ENCODE assay signal across 8 cellular contexts in genomic region chr10:5975641-5976473, GRCh38. TPM values are rescaled to one million over a fixed set of nuclear protein-coding genes. Genes with fewer than 3 reads are reported as not detected.
DNase-seq lines count a peak whose midpoint lies in the region; ATAC-seq and TF ChIP-seq lines count a peak whose summit lies in the region.

No MANE protein-coding gene starts in this region.

- DNase-seq in CD8-positive, alpha-beta T cell, result peak in 6 of 7 experiments; percentile 16 to 69 (median 36)
- DNase-seq in activated CD8-positive, alpha-beta memory T cell treated with anti-CD3 and anti-CD28 coated beads for 48 hours (ENCODE audit: low read depth in 2 of 3, low spot score in 2 of 3), result peak; percentile 15 to 59 (median 34)
- DNase-seq in fibroblast of peridontal ligament (ENCODE audit: extremely low read depth), result peak; percentile 15
- DNase-seq in putamen (ENCODE audit: low spot score), result peak; percentile 31
- DNase-seq in NCI-H1092 (lab: John Stamatoyannopoulos, UW), result no peak
- no peak for DNase-seq in COLO668 (lab: John Stamatoyannopoulos, UW; ENCODE audit: unreplicated experiment)

- no peaks in the 10 kb centered on the region for H3K27me3 ChIP-seq in CD8-positive, alpha-beta T cell (ENCODE audit: insufficient read depth, low read length)

- peak overlapping the region; percentile 77 for H3K27ac ChIP-seq in CD8-positive, alpha-beta T cell (ENCODE audit: low read depth, low read length)

- H3K27ac Mint-ChIP-seq in CD8-positive, alpha-beta T cell, result peak overlapping the region; percentile 96
- H3K27ac Mint-ChIP-seq in IgD-negative memory B cell, result peak overlapping the region; percentile 90 to 95 (median 93)

- POLR2A ChIA-PET in CD8-positive, alpha-beta T cell (lab: Charles Lee), result interaction anchor here (1.4 to 3.2 kb wide), 2 partner anchors 62 to 86 kb away, joined by 3 to 15 read pairs; partner anchors contain the start of genes ANKRD16 and FBH1

- no peaks in the 10 kb centered on the region for H3K9me3 Mint-ChIP-seq in CD8-positive, alpha-beta T cell
- no peaks in the 10 kb centered on the region for H3K9me3 Mint-ChIP-seq in IgD-negative memory B cell

- H3K4me3 ChIP-seq in CD8-positive, alpha-beta T cell (ENCODE audit: low read depth, low read length), result peak overlapping the region; percentile 95

- peak; percentile 51 for ATAC-seq in CD8-positive, alpha-beta T cell
- ATAC-seq in GM21447 (IDR thresholded peaks at IDR 0.05; ENCODE audit: unreplicated experiment), result peak; percentile 61

- no peaks in the 10 kb centered on the region for H3K9me3 ChIP-seq in CD8-positive, alpha-beta T cell (ENCODE audit: low read length)

- peak overlapping the region; percentile 97 for H3K4me3 Mint-ChIP-seq in CD8-positive, alpha-beta T cell
- H3K4me3 Mint-ChIP-seq in IgD-negative memory B cell, result peak overlapping the region; percentile 88 to 99 (median 93)

- intact Hi-C loops in CD8-positive, alpha-beta T cell (cut with DNase I, micrococcal nuclease), result loop anchor here (2.0 to 10.0 kb wide), 8 partner anchors 51 to 291 kb away; partner anchors contain the start of genes ANKRD16 (in 2 of the 2), GDI2 (in 2 of the 2), TASOR2 (in 2 of the 2) and PFKFB3 (in 1 of the 2)

- H3K36me3 Mint-ChIP-seq in CD8-positive, alpha-beta T cell, result peaks cover 7% of the 10 kb centered on the region
- no peaks in the 10 kb centered on the region for H3K36me3 Mint-ChIP-seq in IgD-negative memory B cell

- H3K27me3 Mint-ChIP-seq in CD8-positive, alpha-beta T cell (ENCODE audit: low read depth), result no peaks in the 10 kb centered on the region
- H3K27me3 Mint-ChIP-seq in IgD-negative memory B cell, result no peaks in the 10 kb centered on the region

- H3K4me1 ChIP-seq in CD8-positive, alpha-beta T cell (ENCODE audit: insufficient read depth, low read length), result peaks cover 12% of the 10 kb centered on the region

- peaks cover 38% of the 10 kb centered on the region for H3K4me1 Mint-ChIP-seq in CD8-positive, alpha-beta T cell (ENCODE audit: low read depth)
- peaks cover 37 to 45% (median 43%) of the 10 kb centered on the region in 3 donors for H3K4me1 Mint-ChIP-seq in IgD-negative memory B cell

- CTCF ChIA-PET in CD8-positive, alpha-beta T cell (lab: Charles Lee), result interaction anchor here (0.6 to 1.4 kb wide), 4 partner anchors 31 to 426 kb away, joined by 3 to 6 read pairs (median 4); no protein-coding TSS in a partner anchor

- TF ChIP-seq CTCF in CD8-positive, alpha-beta T cell (IDR thresholded peaks at IDR 0.05), result no peak

- no peaks in the 10 kb centered on the region for H3K36me3 ChIP-seq in CD8-positive, alpha-beta T cell (ENCODE audit: insufficient read depth, low read length)

RNA-seq across cellular contexts. Expression of gene IL15RA, which starts 1.5 kb away (rescaled TPM):
- 1 to 10 TPM; 4.8 to 5.4 TPM for total RNA-seq in CD8-positive, alpha-beta T cell
- 6.4 TPM for polyA plus RNA-seq in IgD-negative memory B cell

Comparison
In these comparisons a context has a peak if more than half of its experiments do, and no peak if none do; other contexts are left out.
1. DNase-seq: peak in CD8-positive, alpha-beta T cell (6 of 7), activated CD8-positive, alpha-beta memory T cell treated with anti-CD3 and anti-CD28 coated beads for 48 hours (3 of 3), fibroblast of peridontal ligament (single experiment) and putamen (single experiment); none in NCI-H1092 (single experiment) and COLO668 (single experiment).